Comparison of ENCODE assay signal across 30 cellular contexts in the genomic region with DNA sequence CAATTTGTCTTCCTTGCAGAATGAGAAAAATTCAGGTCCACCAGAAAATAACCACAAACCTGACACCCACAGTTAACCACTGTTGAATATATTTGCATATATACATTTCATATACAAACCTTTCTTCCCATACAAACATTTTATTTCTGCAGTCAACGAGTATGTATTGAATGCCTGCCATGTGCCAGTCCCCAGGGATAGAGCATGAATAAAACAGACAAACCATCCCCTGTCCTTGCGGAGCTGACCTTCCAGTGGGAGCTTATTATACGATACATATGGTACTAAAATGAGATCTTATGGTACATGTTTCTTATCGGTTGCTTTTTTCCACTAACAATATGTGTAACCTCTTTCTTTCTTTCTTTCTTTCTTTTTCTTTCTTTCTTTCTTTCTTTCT.
DNase-seq lines count a peak whose midpoint lies in the region; ATAC-seq and TF ChIP-seq lines count a peak whose summit lies in the region.
"Had no signal": no experiment of that assay in that cellular context is flagged by ENCODE, and none has a peak within 500 bp of the region (broad histone marks: within the 10 kb centered on the region; RNA-seq: fewer than 3 reads in every experiment).

No MANE protein-coding gene starts in this region.

- no peak overlapping the region for H3K4me2 ChIP-seq in smooth muscle cell
- H3K4me2 ChIP-seq: SK-N-SH had no signal

- peaks cover under 1% of the 10 kb centered on the region for H3K36me3 ChIP-seq in CD8-positive, alpha-beta T cell (ENCODE audit: insufficient read depth, low read length)
- no peaks in the 10 kb centered on the region for H3K36me3 ChIP-seq in smooth muscle cell (ENCODE audit: low read depth)
- H3K36me3 ChIP-seq: sigmoid colon had no signal

- no peak overlapping the region for H3K4me3 ChIP-seq in CD8-positive, alpha-beta T cell (ENCODE audit: low read depth, low read length)
- H3K4me3 ChIP-seq in smooth muscle cell = no peak overlapping the region
- H3K4me3 ChIP-seq: GM23248, psoas muscle, sigmoid colon had no signal

- no peaks in the 10 kb centered on the region for H3K9me3 ChIP-seq in CD8-positive, alpha-beta T cell (ENCODE audit: low read length)
- H3K9me3 ChIP-seq in smooth muscle cell (replicated peaks; ENCODE audit: low read depth) = no peaks in the 10 kb centered on the region
- H3K9me3 ChIP-seq: psoas muscle, sigmoid colon, SK-N-SH had no signal

- CTCF ChIA-PET in CD8-positive, alpha-beta T cell (lab: Charles Lee) = interaction anchor here (0.6 to 1.7 kb wide), 3 partner anchors 19 to 196 kb away, joined by 3 to 10 read pairs (median 3); no protein-coding TSS in a partner anchor

- H3K4me1 ChIP-seq in CD8-positive, alpha-beta T cell (ENCODE audit: insufficient read depth, low read length) = peaks cover 29% of the 10 kb centered on the region
- peaks cover 21% of the 10 kb centered on the region for H3K4me1 ChIP-seq in smooth muscle cell (ENCODE audit: low read depth)

- H3K9ac ChIP-seq in smooth muscle cell (ENCODE audit: low read depth) = no peak overlapping the region
- H3K9ac ChIP-seq: GM23248, SK-N-SH had no signal

- no peak overlapping the region for H2AFZ ChIP-seq in smooth muscle cell (ENCODE audit: low read depth)
- H2AFZ ChIP-seq: GM23248 had no signal

- 89% methylated on average over 4 of the region's 4 CpGs for WGBS in smooth muscle cell (ENCODE audit: low lambda C conversion rate)

- intact Hi-C loops in CD8-positive, alpha-beta T cell (cut with DNase I, micrococcal nuclease) = loop anchor here in 1 of 2 experiments (10.0 kb wide), 1 partner anchor 429 kb away; no protein-coding TSS in a partner anchor

- peaks cover 24% of the 10 kb centered on the region for H4K20me1 ChIP-seq in smooth muscle cell (ENCODE audit: low read depth)

- DNase-seq in DMS 273 (lab: John Stamatoyannopoulos, UW; ENCODE audit: unreplicated experiment) (peak; percentile 49), DMS 273 treated with DMSO at 0.1 percent for 48 hours (lab: John Stamatoyannopoulos, UW) (no peak), smooth muscle cell (lab: John Stamatoyannopoulos, UW; ENCODE audit: unreplicated experiment) (no peak), UCSD-AML1 (lab: John Stamatoyannopoulos, UW; ENCODE audit: unreplicated experiment) (no peak)
- DNase-seq in CD8-positive, alpha-beta T cell = no peak
- no peak for DNase-seq in naive thymus-derived CD8-positive, alpha-beta T cell
- DNase-seq: activated CD4-positive, alpha-beta memory T cell treated with anti-CD3 and anti-CD28 coated beads for 36 hours; activated CD4-positive, CD25-positive, alpha-beta regulatory T cell treated with anti-CD3 and anti-CD28 coated beads, Interleukin-2, amount 50 U/mL, for 72 hours; activated CD8-positive, alpha-beta memory T cell treated with anti-CD3 and anti-CD28 coated beads, Interleukin-2, amount 50 U/mL, for 48 hours; aorta; cortex of kidney; effector memory CD8-positive, alpha-beta T cell; erythroblast; GM23248; HFFc6; IMR-90; MV-4-11; NCI-H1436; psoas muscle; sigmoid colon; SK-N-SH; stimulated activated CD4-positive, alpha-beta T cell treated with anti-CD3 and anti-CD28 coated beads, Interleukin-4, amount 100 ng/mL, for 24 hours; T-helper 17 cell; trophoblast cell had no signal

- H3K27me3 Mint-ChIP-seq in CD8-positive, alpha-beta T cell (ENCODE audit: low read depth) = no peaks in the 10 kb centered on the region
- peaks cover 7% of the 10 kb centered on the region for H3K27me3 Mint-ChIP-seq in brain
- no peaks in the 10 kb centered on the region for H3K27me3 Mint-ChIP-seq in naive thymus-derived CD8-positive, alpha-beta T cell
- H3K27me3 Mint-ChIP-seq: activated CD4-positive, alpha-beta memory T cell treated with anti-CD3 and anti-CD28 coated beads for 36 hours; effector memory CD8-positive, alpha-beta T cell; T-helper 17 cell had no signal

- ATAC-seq in CD8-positive, alpha-beta T cell = no peak
- no peak for ATAC-seq in naive thymus-derived CD8-positive, alpha-beta T cell
- no peak for ATAC-seq in HG02970 (IDR thresholded peaks at IDR 0.05; ENCODE audit: low FRiP score, unreplicated experiment)
- ATAC-seq: activated naive CD4-positive, alpha-beta T cell treated with anti-CD3 and anti-CD28 coated beads, Interleukin-2, amount 50 U/mL, for 72 hours; effector memory CD8-positive, alpha-beta T cell; psoas muscle; T-helper 17 cell had no signal

- H3K27ac ChIP-seq in CD8-positive, alpha-beta T cell (ENCODE audit: low read depth, low read length) = no peak overlapping the region
- H3K27ac ChIP-seq in smooth muscle cell (ENCODE audit: low read depth) = no peak overlapping the region
- H3K27ac ChIP-seq: 22Rv1, C4-2B, GM23248, psoas muscle had no signal

- H3K4me3 Mint-ChIP-seq in CD8-positive, alpha-beta T cell = no peak overlapping the region
- peak overlapping the region in 1 of 5 experiments; percentile 46 for H3K4me3 Mint-ChIP-seq in brain
- peak overlapping the region in 1 of 10 donors; percentile 20 for H3K4me3 Mint-ChIP-seq in naive thymus-derived CD8-positive, alpha-beta T cell
- H3K4me3 Mint-ChIP-seq: activated CD4-positive, alpha-beta memory T cell treated with anti-CD3 and anti-CD28 coated beads for 36 hours; HFFc6; T-helper 17 cell had no signal

- no peaks in the 10 kb centered on the region for H3K27me3 ChIP-seq in CD8-positive, alpha-beta T cell (ENCODE audit: insufficient read depth, low read length)
- H3K27me3 ChIP-seq in smooth muscle cell (ENCODE audit: low read depth) = no peaks in the 10 kb centered on the region
- H3K27me3 ChIP-seq: sigmoid colon had no signal

- POLR2A ChIA-PET in CD8-positive, alpha-beta T cell (lab: Charles Lee) = interaction anchor here (0.5 kb wide), 1 partner anchor 88 kb away, joined by 4 read pairs; no protein-coding TSS in a partner anchor
- POLR2A ChIA-PET in naive thymus-derived CD8-positive, alpha-beta T cell (lab: Charles Lee) = no interaction called here

- H3K27ac Mint-ChIP-seq in CD8-positive, alpha-beta T cell = peak overlapping the region; percentile 34
- peak overlapping the region; percentile 52 to 96 (median 73) for H3K27ac Mint-ChIP-seq in brain
- peak overlapping the region in 8 of 10 donors; percentile 21 to 82 (median 59) for H3K27ac Mint-ChIP-seq in naive thymus-derived CD8-positive, alpha-beta T cell
- H3K27ac Mint-ChIP-seq: activated naive CD4-positive, alpha-beta T cell treated with anti-CD3 and anti-CD28 coated beads, Interleukin-2, amount 50 U/mL, for 72 hours; activated T-helper 2 cell treated with anti-CD3 and anti-CD28 coated beads, Interferon-gamma antibody, Interleukin-2, Interleukin-4, amounts not matched to agents 10 μg/mL and 5 μg/mL and 100 μg/mL, durations not matched to agents 14 hours and 24 hours and 36 hours; HFFc6; T-helper 17 cell had no signal

- peaks cover 24% of the 10 kb centered on the region for H3F3A ChIP-seq in smooth muscle cell (ENCODE audit: low read depth)

- H3K79me2 ChIP-seq in smooth muscle cell (ENCODE audit: low read depth) = peaks cover 19% of the 10 kb centered on the region

- peaks cover 19% of the 10 kb centered on the region for H3K36me3 Mint-ChIP-seq in CD8-positive, alpha-beta T cell
- peaks cover 5% of the 10 kb centered on the region for H3K36me3 Mint-ChIP-seq in brain
- H3K36me3 Mint-ChIP-seq in naive thymus-derived CD8-positive, alpha-beta T cell = peaks cover 0 to 20% (median 6%) of the 10 kb centered on the region in 3 donors

- no peak for TF ChIP-seq CTCF in CD8-positive, alpha-beta T cell (IDR thresholded peaks at IDR 0.05)
- TF ChIP-seq CTCF in brain (conservative IDR thresholded peaks at IDR 0.05) = no peak
- no peak for TF ChIP-seq CTCF in smooth muscle cell (IDR thresholded peaks at IDR 0.05; ENCODE audit: borderline replicate concordance, insufficient read depth, poor library complexity, severe bottlenecking)

- H3K9me3 Mint-ChIP-seq in CD8-positive, alpha-beta T cell = no peaks in the 10 kb centered on the region
- H3K9me3 Mint-ChIP-seq in brain = peaks cover 0 to 8% (median 2%) of the 10 kb centered on the region in 5 experiments
- peaks cover 0 to 2% (median 0%) of the 10 kb centered on the region in 9 donors for H3K9me3 Mint-ChIP-seq in naive thymus-derived CD8-positive, alpha-beta T cell
- H3K9me3 Mint-ChIP-seq: activated T-helper 2 cell treated with anti-CD3 and anti-CD28 coated beads, Interferon-gamma antibody, Interleukin-2, Interleukin-4, amounts not matched to agents 10 μg/mL and 5 μg/mL and 100 μg/mL, durations not matched to agents 14 hours and 24 hours and 36 hours; effector memory CD8-positive, alpha-beta T cell; HFFc6 had no signal

- H3K4me1 Mint-ChIP-seq in CD8-positive, alpha-beta T cell (ENCODE audit: low read depth) = peaks cover 75% of the 10 kb centered on the region
- H3K4me1 Mint-ChIP-seq in brain = peaks cover 47% of the 10 kb centered on the region
- H3K4me1 Mint-ChIP-seq in naive thymus-derived CD8-positive, alpha-beta T cell = peaks cover 41 to 77% (median 72%) of the 10 kb centered on the region in 4 donors
